9 cellular contexts compared by ENCODE assay signal in genomic region chr11:61007971-61008896, GRCh38. TPM values are rescaled to one million over a fixed set of nuclear protein-coding genes. Genes with fewer than 3 reads are reported as not detected.
A peak's percentile ranks its signal among the peaks of the same experiment; 100 is the strongest.
DNase-seq lines count a peak whose midpoint lies in the region; ATAC-seq, FAIRE-seq and TF ChIP-seq lines count a peak whose summit lies in the region.
"Had no signal": no experiment of that assay in that cellular context is flagged by ENCODE, and none has a peak within 500 bp of the region (broad histone marks: within the 10 kb centered on the region; RNA-seq: fewer than 3 reads in every experiment).

No MANE protein-coding gene starts in this region.

- peak overlapping the region; percentile 74 for H3K27ac Mint-ChIP-seq in activated T-helper 17 cell treated with anti-CD3 and anti-CD28 coated beads, Interleukin-2, amount 50 U/mL, for 72 hours

- H3K36me3 ChIP-seq in skeletal muscle satellite cell (ENCODE audit: insufficient read depth, low read length) = no peaks in the 10 kb centered on the region

- no peak for TF ChIP-seq POLR2A in GM12891 (IDR thresholded peaks at IDR 0.05; ENCODE audit: low read depth, low read length)

- H3K9me3 ChIP-seq in iPS-18c (ENCODE audit: control insufficient read depth, insufficient read depth, low read length) = no peaks in the 10 kb centered on the region
- H3K9me3 ChIP-seq in skeletal muscle satellite cell (replicated peaks; ENCODE audit: low read length) = no peaks in the 10 kb centered on the region

- DNase-seq in GM12891 (ENCODE audit: insufficient read length, low spot score) (no peak), urothelium cell line (ENCODE audit: low spot score) (no peak), kidney tubule cell (ENCODE audit: low spot score) (no peak)
- DNase-seq: NCI-H1930 had no signal

- H3K27me3 Mint-ChIP-seq in activated T-helper 17 cell treated with anti-CD3 and anti-CD28 coated beads, Interleukin-2, amount 50 U/mL, for 72 hours = no peaks in the 10 kb centered on the region

- ATAC-seq in activated T-helper 17 cell treated with anti-CD3 and anti-CD28 coated beads, Interleukin-2, amount 50 U/mL, for 72 hours (replicated peaks) = no peak
- ATAC-seq in HG03196 (IDR thresholded peaks at IDR 0.05; ENCODE audit: unreplicated experiment) (no peak), GM21576 (IDR thresholded peaks at IDR 0.05; ENCODE audit: unreplicated experiment) (no peak)

- peak; percentile 38 for FAIRE-seq in GM12891 (lab: Jason Lieb, UNC)
- no peak for FAIRE-seq in urothelium cell line (lab: Jason Lieb, UNC)

- H3K9ac ChIP-seq in skeletal muscle satellite cell (ENCODE audit: low read depth, low read length) = no peak overlapping the region

- H3K36me3 Mint-ChIP-seq in activated T-helper 17 cell treated with anti-CD3 and anti-CD28 coated beads, Interleukin-2, amount 50 U/mL, for 72 hours (ENCODE audit: low read depth) = peaks cover 98% of the 10 kb centered on the region

- peaks cover 62% of the 10 kb centered on the region for H3K4me1 Mint-ChIP-seq in activated T-helper 17 cell treated with anti-CD3 and anti-CD28 coated beads, Interleukin-2, amount 50 U/mL, for 72 hours

- peak overlapping the region; percentile 42 for H3K4me2 ChIP-seq in skeletal muscle satellite cell (ENCODE audit: low read length)

- peak overlapping the region; percentile 50 for H3K4me3 ChIP-seq in iPS-18c (ENCODE audit: insufficient read depth, low read depth, low read length)
- no peak overlapping the region for H3K4me3 ChIP-seq in skeletal muscle satellite cell (ENCODE audit: low read length)

- peaks cover 83% of the 10 kb centered on the region for H3K27me3 ChIP-seq in skeletal muscle satellite cell (ENCODE audit: control insufficient read depth, insufficient read depth, low read length)

- H3K4me1 ChIP-seq in skeletal muscle satellite cell (ENCODE audit: control insufficient read depth, insufficient read depth, low read length) = no peaks in the 10 kb centered on the region

- H3K4me3 Mint-ChIP-seq in activated T-helper 17 cell treated with anti-CD3 and anti-CD28 coated beads, Interleukin-2, amount 50 U/mL, for 72 hours = peak overlapping the region; percentile 50

- no peaks in the 10 kb centered on the region for H3K9me3 Mint-ChIP-seq in activated T-helper 17 cell treated with anti-CD3 and anti-CD28 coated beads, Interleukin-2, amount 50 U/mL, for 72 hours

TF ChIP-seq in GM12891, 5 proteins besides CTCF, POLR2A, EP300 and RAD21:
- no peak for TF ChIP-seq POU2F2 (IDR thresholded peaks at IDR 0.05; ENCODE audit: low read depth, low read length)
- no peak for TF ChIP-seq TAF1 (IDR thresholded peaks at IDR 0.05; ENCODE audit: low read depth, low read length)
- TF ChIP-seq SPI1 (IDR thresholded peaks at IDR 0.05; ENCODE audit: low read depth, low read length) = no peak
- no peak for TF ChIP-seq POLR2AphosphoS5 (IDR thresholded peaks at IDR 0.05; ENCODE audit: low read depth, low read length)
- no peak for TF ChIP-seq PAX5 (IDR thresholded peaks at IDR 0.05; ENCODE audit: insufficient read depth, low read length, severe bottlenecking)
TF ChIP-seq in GM12891: peak in this region for 0.

RNA-seq across cellular contexts. Expression of gene CD6, which starts 36.8 kb away (rescaled TPM):
- polyA plus RNA-seq in GM12891 (2012; ENCODE audit: low read depth, missing spikeins) = 5.0 TPM
- 100 to 1,000 TPM; 254 to 438 TPM for total RNA-seq in activated T-helper 17 cell treated with anti-CD3 and anti-CD28 coated beads, Interleukin-2, amount 50 U/mL, for 72 hours
- not detected in 2 replicates for total RNA-seq in skeletal muscle satellite cell (2012; rRNA removed)

RNA-seq across cellular contexts. Expression of gene SLC15A3, which starts 56.3 kb away (rescaled TPM):
- 73.0 TPM for polyA plus RNA-seq in GM12891 (2012; ENCODE audit: low read depth, missing spikeins)
- total RNA-seq in activated T-helper 17 cell treated with anti-CD3 and anti-CD28 coated beads, Interleukin-2, amount 50 U/mL, for 72 hours = 1 to 10 TPM; 1.0 to 1.3 TPM
- total RNA-seq in skeletal muscle satellite cell (2012; rRNA removed) = 1.5 and 2.0 TPM in 2 replicates
